In the genomic region with DNA sequence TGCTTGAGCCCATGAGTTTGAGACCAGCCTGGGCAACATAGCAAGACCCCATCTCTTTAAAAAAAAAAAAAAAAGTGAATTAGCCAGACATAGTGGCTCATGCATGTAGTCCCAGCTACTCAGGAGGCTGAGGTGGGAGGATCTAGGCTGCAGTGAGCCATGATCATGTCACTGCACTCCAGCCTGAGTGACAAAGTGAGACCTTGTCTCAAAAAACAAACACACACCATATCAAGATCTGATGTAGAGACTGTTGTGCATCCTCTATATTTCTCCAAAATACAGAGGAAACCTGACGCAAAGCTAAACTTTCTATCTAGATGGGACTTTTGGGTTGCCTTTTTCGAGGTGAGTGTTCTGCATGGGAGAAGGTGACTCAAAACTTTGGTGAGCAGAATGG, we compare ENCODE assay signal across 5 cellular contexts.
"Had no signal": no experiment of that assay in that cellular context is flagged by ENCODE, and none has a peak within 500 bp of the region (broad histone marks: within the 10 kb centered on the region; RNA-seq: fewer than 3 reads in every experiment).

No MANE protein-coding gene starts in this region.

- H3K4me3 Mint-ChIP-seq: IgD-negative memory B cell had no signal

- DNase-seq: IMR-90, KBM-7 had no signal

- H3K9me3 Mint-ChIP-seq: IgD-negative memory B cell had no signal

- H3K27ac Mint-ChIP-seq: IgD-negative memory B cell had no signal

- ATAC-seq: HepG2, K562 had no signal
